In the genomic region with DNA sequence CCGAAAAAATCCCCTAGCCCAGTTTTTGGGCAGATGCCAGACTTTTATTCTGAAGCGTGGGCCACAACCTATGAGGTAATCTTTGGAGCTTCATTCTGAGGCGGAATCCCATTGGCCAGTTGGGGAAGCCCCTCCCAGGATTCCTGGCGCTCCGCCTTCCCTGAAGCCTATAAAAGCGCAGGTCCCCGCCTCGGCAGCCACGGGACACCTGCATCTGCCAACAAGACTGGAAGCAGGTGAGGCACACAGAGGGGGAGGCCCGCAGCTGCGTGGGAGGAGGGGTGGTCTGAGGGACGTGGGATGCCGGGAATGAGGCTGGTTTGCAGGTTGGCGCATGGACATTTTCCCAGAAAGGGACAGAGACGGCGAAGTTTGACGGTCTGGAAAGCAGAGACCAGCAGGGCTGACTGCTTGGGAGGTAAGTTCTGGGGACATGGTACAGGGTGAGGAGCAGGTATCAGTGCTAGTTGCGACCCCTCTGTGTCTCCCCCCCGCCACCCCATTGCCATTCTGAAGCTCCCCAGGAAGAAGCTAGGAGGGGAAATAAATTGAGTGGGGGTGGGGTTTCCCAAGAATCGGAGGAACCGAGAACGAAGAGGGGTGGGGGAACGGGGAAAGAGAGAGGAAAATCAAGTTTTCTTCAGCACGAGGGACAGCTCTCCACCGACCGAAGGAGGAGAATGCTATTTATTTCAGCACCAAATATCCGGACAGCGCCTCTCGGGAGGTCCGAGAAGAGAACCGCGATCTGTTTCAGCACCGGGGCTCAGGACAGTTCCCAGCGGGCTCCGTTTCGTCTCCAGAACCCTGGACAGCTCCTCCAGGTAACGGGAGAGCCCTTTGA, we compare ENCODE assay signal across 1 cellular context.
TF ChIP-seq lines count a peak whose summit lies in the region.

No MANE protein-coding gene starts in this region.

TF ChIP-seq in HepG2, 621 proteins besides CTCF, POLR2A, EP300 and RAD21 (continued from another document):
- TF ChIP-seq NAIF1 (CRISPR knock-in tag; IDR thresholded peaks at IDR 0.05; ENCODE audit: borderline replicate concordance) = peak; percentile 99
- peak; percentile 100 for TF ChIP-seq ZNF101 (CRISPR knock-in tag; IDR thresholded peaks at IDR 0.05; ENCODE audit: borderline replicate concordance, low read depth)
- TF ChIP-seq, protein P1, sequence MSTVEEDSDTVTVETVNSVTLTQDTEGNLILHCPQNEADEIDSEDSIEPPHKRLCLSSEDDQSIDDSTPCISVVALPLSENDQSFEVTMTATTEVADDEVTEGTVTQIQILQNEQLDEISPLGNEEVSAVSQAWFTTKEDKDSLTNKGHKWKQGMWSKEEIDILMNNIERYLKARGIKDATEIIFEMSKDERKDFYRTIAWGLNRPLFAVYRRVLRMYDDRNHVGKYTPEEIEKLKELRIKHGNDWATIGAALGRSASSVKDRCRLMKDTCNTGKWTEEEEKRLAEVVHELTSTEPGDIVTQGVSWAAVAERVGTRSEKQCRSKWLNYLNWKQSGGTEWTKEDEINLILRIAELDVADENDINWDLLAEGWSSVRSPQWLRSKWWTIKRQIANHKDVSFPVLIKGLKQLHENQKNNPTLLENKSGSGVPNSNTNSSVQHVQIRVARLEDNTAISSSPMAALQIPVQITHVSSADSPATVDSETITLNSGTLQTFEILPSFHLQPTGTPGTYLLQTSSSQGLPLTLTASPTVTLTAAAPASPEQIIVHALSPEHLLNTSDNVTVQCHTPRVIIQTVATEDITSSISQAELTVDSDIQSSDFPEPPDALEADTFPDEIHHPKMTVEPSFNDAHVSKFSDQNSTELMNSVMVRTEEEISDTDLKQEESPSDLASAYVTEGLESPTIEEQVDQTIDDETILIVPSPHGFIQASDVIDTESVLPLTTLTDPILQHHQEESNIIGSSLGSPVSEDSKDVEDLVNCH (CRISPR knock-in tag; IDR thresholded peaks at IDR 0.05) = peak; percentile 99
